20 cellular contexts compared by ENCODE assay signal in the genomic region with DNA sequence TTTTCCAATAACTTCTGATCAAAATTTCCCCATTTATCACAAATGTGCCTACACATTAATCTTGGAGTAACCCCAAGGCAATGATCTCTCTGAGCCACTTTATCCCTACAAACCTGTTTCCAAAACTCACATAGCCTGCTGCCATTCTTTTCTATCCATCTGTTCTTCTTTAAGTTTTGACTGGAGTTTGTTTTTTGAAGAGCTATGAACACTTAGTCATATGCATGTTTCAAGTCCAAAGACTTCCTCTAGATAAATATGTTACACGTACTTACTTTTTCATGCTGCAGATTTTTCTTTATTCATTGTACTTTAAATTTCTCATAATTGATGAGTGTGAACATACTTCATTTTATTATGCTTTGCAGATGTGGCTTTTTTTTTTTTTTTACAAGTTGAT.
DNase-seq lines count a peak whose midpoint lies in the region; ATAC-seq, FAIRE-seq and TF ChIP-seq lines count a peak whose summit lies in the region.
"Had no signal": no experiment of that assay in that cellular context is flagged by ENCODE, and none has a peak within 500 bp of the region (broad histone marks: within the 10 kb centered on the region; RNA-seq: fewer than 3 reads in every experiment).

No MANE protein-coding gene starts in this region.

- no peaks in the 10 kb centered on the region for H3K36me3 ChIP-seq in K562 (ENCODE audit: control insufficient read depth, insufficient read depth, low read length)
- no peaks in the 10 kb centered on the region for H3K36me3 ChIP-seq in naive thymus-derived CD4-positive, alpha-beta T cell (ENCODE audit: control insufficient read depth in 2 of 3, insufficient read depth in 3 of 3, low read length in 3 of 3)

- no peak for ATAC-seq in K562
- ATAC-seq in naive thymus-derived CD4-positive, alpha-beta T cell = no peak
- ATAC-seq in HG03175 (IDR thresholded peaks at IDR 0.05; ENCODE audit: unreplicated experiment) = no peak
- ATAC-seq: HepG2 had no signal

- POLR2A ChIA-PET in K562 (lab: Yijun Ruan, JAX) (interaction anchor here (0.8 kb wide), 1 partner anchor 10 kb away, joined by 3 read pairs; no protein-coding TSS in a partner anchor), GM10248 (lab: Yijun Ruan, JAX) (no interaction called here)
- POLR2A ChIA-PET in naive thymus-derived CD4-positive, alpha-beta T cell (lab: Charles Lee) = no interaction called here

- FAIRE-seq in K562 (lab: Jason Lieb, UNC) = no peak
- FAIRE-seq: H1, HepG2 had no signal

- no peaks in the 10 kb centered on the region for H3K79me2 ChIP-seq in K562 (ENCODE audit: control insufficient read depth, insufficient read depth, low read length)

- no peaks in the 10 kb centered on the region for H4K20me1 ChIP-seq in K562 (replicated peaks; ENCODE audit: control insufficient read depth, insufficient read depth, low read length)

- H3K27ac ChIP-seq in K562 (ENCODE audit: extremely low read depth, low read depth, low read length) = no peak overlapping the region
- H3K27ac ChIP-seq in naive thymus-derived CD4-positive, alpha-beta T cell (ENCODE audit: low read depth, low read length) = no peak overlapping the region
- H3K27ac ChIP-seq: 22Rv1 had no signal

- no peak overlapping the region for H3K4me2 ChIP-seq in K562 (ENCODE audit: insufficient read depth, low read length)

- H3K9me3 Mint-ChIP-seq in naive thymus-derived CD4-positive, alpha-beta T cell = peaks cover 0 to 2% (median 0%) of the 10 kb centered on the region in 11 donors

- peaks cover 0 to 4% (median 0%) of the 10 kb centered on the region in 5 donors for H3K27me3 Mint-ChIP-seq in naive thymus-derived CD4-positive, alpha-beta T cell

- WGBS in K562 (ENCODE audit: insufficient coverage, low coverage, missing lambda C conversion rate) = 58% methylated on average over 1 of the region's 1 CpG

- no peaks in the 10 kb centered on the region for H3K9me1 ChIP-seq in K562 (ENCODE audit: control insufficient read depth, insufficient read depth, low read length)

- H3K27ac Mint-ChIP-seq in naive thymus-derived CD4-positive, alpha-beta T cell = no peak overlapping the region
- H3K27ac Mint-ChIP-seq: CD14-positive monocyte had no signal

- H3K4me1 Mint-ChIP-seq in naive thymus-derived CD4-positive, alpha-beta T cell = no peaks in the 10 kb centered on the region
- H3K4me1 Mint-ChIP-seq: CD14-positive monocyte had no signal

- peak; percentile 8 for DNase-seq in NCI-H2171 treated with DMSO at 0.1 percent for 48 hours (lab: John Stamatoyannopoulos, UW)
- no peak for DNase-seq in NCI-H2171 (lab: John Stamatoyannopoulos, UW)
- DNase-seq in K562 (ENCODE audit: extremely low read depth in 1 of 4, low spot score in 3 of 4) = no peak
- peak; percentile 35 for DNase-seq in fibroblast of pulmonary artery (ENCODE audit: low read depth)
- DNase-seq in naive thymus-derived CD4-positive, alpha-beta T cell = no peak
- no peak for DNase-seq in cerebellum (ENCODE audit: low spot score)
- no peak for DNase-seq in GM10248 (ENCODE audit: extremely low spot score)
- DNase-seq: DMS79, GF-D8, Karpas-422, MM.1S, NCI-H1105 treated with DMSO at 0.1 percent for 48 hours, NCI-H187 treated with DMSO at 0.1 percent for 48 hours, NCI-H510A, NCI-H82 had no signal

- no peak for TF ChIP-seq POLR2A in K562 (conservative IDR thresholded peaks at IDR 0.05)

- TF ChIP-seq CTCF in K562 (IDR thresholded peaks at IDR 0.05 in 2 of 3, conservative IDR thresholded peaks at IDR 0.05 in 1 of 3; ENCODE audit: insufficient read depth in 2 of 3, low read depth in 1 of 3, low read length in 3 of 3) = no peak
- TF ChIP-seq CTCF in fibroblast of pulmonary artery (IDR thresholded peaks at IDR 0.05; ENCODE audit: low read length, missing control alignments) = no peak
- TF ChIP-seq CTCF in GM10248 (IDR thresholded peaks at IDR 0.05; ENCODE audit: control extremely low read depth, extremely low read depth, low read depth, missing control alignments) = no peak

- intact Hi-C loops in K562 (cut with micrococcal nuclease) = no loop called here
- intact Hi-C loops in naive thymus-derived CD4-positive, alpha-beta T cell (cut with micrococcal nuclease) = no loop called here

- TF ChIP-seq EP300 in K562 (IDR thresholded peaks at IDR 0.05; ENCODE audit: low read length) = no peak

- 0 out of 2 replicates have a peak overlapping the region, but pooled peaks have one; percentile 3 for H2AFZ ChIP-seq in K562 (ENCODE audit: low read depth, low read length)

- no peaks in the 10 kb centered on the region for H3K9me3 ChIP-seq in K562 (replicated peaks; ENCODE audit: control insufficient read depth, insufficient read depth, low read depth, low read length)
- H3K9me3 ChIP-seq in naive thymus-derived CD4-positive, alpha-beta T cell (ENCODE audit: control insufficient read depth in 2 of 3, low read length in 3 of 3) = no peaks in the 10 kb centered on the region

- no peaks in the 10 kb centered on the region for H3K4me1 ChIP-seq in K562 (replicated peaks in 1 of 2; ENCODE audit: control insufficient read depth in 2 of 2, insufficient read depth in 2 of 2, low read length in 2 of 2)
- H3K4me1 ChIP-seq in naive thymus-derived CD4-positive, alpha-beta T cell (ENCODE audit: control insufficient read depth in 2 of 2, insufficient read depth in 2 of 2, low read length in 2 of 2) = no peaks in the 10 kb centered on the region

- in situ Hi-C loops in K562 (cut with MboI) = no loop called here

- no peak overlapping the region for H3K9ac ChIP-seq in K562 (ENCODE audit: insufficient read depth in 1 of 2, low read depth in 2 of 2, low read length in 2 of 2)

- no peaks in the 10 kb centered on the region for H3K27me3 ChIP-seq in K562 (ENCODE audit: control insufficient read depth in 2 of 2, insufficient read depth in 2 of 2, low read length in 2 of 2)
- no peaks in the 10 kb centered on the region for H3K27me3 ChIP-seq in naive thymus-derived CD4-positive, alpha-beta T cell (ENCODE audit: control insufficient read depth in 2 of 2, insufficient read depth in 2 of 2, low read length in 2 of 2)

- H3K4me3 ChIP-seq in K562 (no peak overlapping the region), fibroblast of pulmonary artery (replicated peaks; ENCODE audit: low read depth, low read length) (no peak overlapping the region)
- no peak overlapping the region for H3K4me3 ChIP-seq in naive thymus-derived CD4-positive, alpha-beta T cell (ENCODE audit: low read length)

- no peak overlapping the region for H3K4me3 Mint-ChIP-seq in naive thymus-derived CD4-positive, alpha-beta T cell
- H3K4me3 Mint-ChIP-seq: CD14-positive monocyte had no signal

- CTCF ChIA-PET in K562 (lab: Yijun Ruan, JAX; ENCODE audit: low intra/inter-chr PET ratio) (no interaction called here), GM10248 (lab: Yijun Ruan, JAX) (interaction anchor here (2.4 kb wide), 1 partner anchor 10 kb away, joined by 6 read pairs; no protein-coding TSS in a partner anchor)
- CTCF ChIA-PET in naive thymus-derived CD4-positive, alpha-beta T cell (lab: Charles Lee) = no interaction called here

- H3K36me3 Mint-ChIP-seq in naive thymus-derived CD4-positive, alpha-beta T cell = peaks cover 0 to 3% (median 0%) of the 10 kb centered on the region in 5 donors
- H3K36me3 Mint-ChIP-seq: CD14-positive monocyte had no signal

- no TSS peak for BruUV-seq in K562 (replicated peaks; lab: Mats Ljungman, UMichigan)

- no peak for TF ChIP-seq RAD21 in K562 (CRISPR knock-in tag; conservative IDR thresholded peaks at IDR 0.05 in 1 of 2, IDR thresholded peaks at IDR 0.05 in 1 of 2)

TF ChIP-seq in K562, 482 proteins besides CTCF, POLR2A, EP300 and RAD21 (continues in another document):
- TF ChIP-seq TBL1XR1 (IDR thresholded peaks at IDR 0.05; ENCODE audit: low read length in 2 of 2) (no peak), EGR1 (conservative IDR thresholded peaks at IDR 0.05) (no peak)
- TF ChIP-seq, protein P1, sequence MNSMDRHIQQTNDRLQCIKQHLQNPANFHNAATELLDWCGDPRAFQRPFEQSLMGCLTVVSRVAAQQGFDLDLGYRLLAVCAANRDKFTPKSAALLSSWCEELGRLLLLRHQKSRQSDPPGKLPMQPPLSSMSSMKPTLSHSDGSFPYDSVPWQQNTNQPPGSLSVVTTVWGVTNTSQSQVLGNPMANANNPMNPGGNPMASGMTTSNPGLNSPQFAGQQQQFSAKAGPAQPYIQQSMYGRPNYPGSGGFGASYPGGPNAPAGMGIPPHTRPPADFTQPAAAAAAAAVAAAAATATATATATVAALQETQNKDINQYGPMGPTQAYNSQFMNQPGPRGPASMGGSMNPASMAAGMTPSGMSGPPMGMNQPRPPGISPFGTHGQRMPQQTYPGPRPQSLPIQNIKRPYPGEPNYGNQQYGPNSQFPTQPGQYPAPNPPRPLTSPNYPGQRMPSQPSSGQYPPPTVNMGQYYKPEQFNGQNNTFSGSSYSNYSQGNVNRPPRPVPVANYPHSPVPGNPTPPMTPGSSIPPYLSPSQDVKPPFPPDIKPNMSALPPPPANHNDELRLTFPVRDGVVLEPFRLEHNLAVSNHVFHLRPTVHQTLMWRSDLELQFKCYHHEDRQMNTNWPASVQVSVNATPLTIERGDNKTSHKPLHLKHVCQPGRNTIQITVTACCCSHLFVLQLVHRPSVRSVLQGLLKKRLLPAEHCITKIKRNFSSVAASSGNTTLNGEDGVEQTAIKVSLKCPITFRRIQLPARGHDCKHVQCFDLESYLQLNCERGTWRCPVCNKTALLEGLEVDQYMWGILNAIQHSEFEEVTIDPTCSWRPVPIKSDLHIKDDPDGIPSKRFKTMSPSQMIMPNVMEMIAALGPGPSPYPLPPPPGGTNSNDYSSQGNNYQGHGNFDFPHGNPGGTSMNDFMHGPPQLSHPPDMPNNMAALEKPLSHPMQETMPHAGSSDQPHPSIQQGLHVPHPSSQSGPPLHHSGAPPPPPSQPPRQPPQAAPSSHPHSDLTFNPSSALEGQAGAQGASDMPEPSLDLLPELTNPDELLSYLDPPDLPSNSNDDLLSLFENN (IDR thresholded peaks at IDR 0.05; ENCODE audit: low read depth in 2 of 2, low read length in 2 of 2) = no peak

Comparison
In these comparisons a context has a peak if more than half of its experiments do, and no peak if none do; other contexts are left out.
1. DNase-seq: peak in NCI-H2171 treated with DMSO at 0.1 percent for 48 hours (single experiment) and fibroblast of pulmonary artery (single experiment); none in NCI-H2171 (single experiment), K562 (0 of 4), naive thymus-derived CD4-positive, alpha-beta T cell (0 of 9), cerebellum (single experiment) and GM10248 (single experiment).